ENCODE assay signal across 16 cellular contexts in genomic region chr11:38019072-38019775, GRCh38.
DNase-seq lines count a peak whose midpoint lies in the region; ATAC-seq and TF ChIP-seq lines count a peak whose summit lies in the region.
"Had no signal": no experiment of that assay in that cellular context is flagged by ENCODE, and none has a peak within 500 bp of the region (broad histone marks: within the 10 kb centered on the region; RNA-seq: fewer than 3 reads in every experiment).

No MANE protein-coding gene starts in this region.

- in situ Hi-C loops in brain microvascular endothelial cell (cut with HindIII; ENCODE audit: low pct_ligation_motif_present, low sequenced_read_pairs): no loop called here

- no peak for TF ChIP-seq POLR2A in GM18505 (IDR thresholded peaks at IDR 0.05; ENCODE audit: borderline replicate concordance, extremely low read depth, insufficient read depth, insufficient read length)

- no peaks in the 10 kb centered on the region for H3K4me1 ChIP-seq in left lung

- no peak overlapping the region for H3K27ac ChIP-seq in brain microvascular endothelial cell
- no peak overlapping the region for H3K27ac ChIP-seq in left lung
- H3K27ac ChIP-seq: thoracic aorta had no signal

- peak; percentile 79 for DNase-seq in H4 (ENCODE audit: low spot score)
- DNase-seq in NCI-H69 (lab: John Stamatoyannopoulos, UW): peak; percentile 5
- no peak for DNase-seq in brain microvascular endothelial cell
- DNase-seq in left lung: no peak
- no peak for DNase-seq in dedifferentiated amniotic fluid mesenchymal stem cell (ENCODE audit: extremely low spot score)
- DNase-seq: activated naive CD8-positive, alpha-beta T cell treated with anti-CD3 and anti-CD28 coated beads for 36 hours; CD4-positive, CD25-positive, alpha-beta regulatory T cell; glutamatergic neuron; KG1; NCI-H2081 treated with DMSO at 0.1 percent for 48 hours; occipital lobe had no signal

- peaks cover 0 to 22% of the 10 kb centered on the region in 2 donors for H3K9me3 ChIP-seq in left lung
- H3K9me3 ChIP-seq: thoracic aorta had no signal

- H3K4me3 ChIP-seq in brain microvascular endothelial cell (ENCODE audit: low read depth, low read length): no peak overlapping the region
- H3K4me3 ChIP-seq in left lung: no peak overlapping the region
- H3K4me3 ChIP-seq: thoracic aorta had no signal

- ATAC-seq in left lung (peak; percentile 17), HG03460 (IDR thresholded peaks at IDR 0.05; ENCODE audit: unreplicated experiment) (no peak), GM18505 (IDR thresholded peaks at IDR 0.05; ENCODE audit: unreplicated experiment) (no peak), HG02840 (IDR thresholded peaks at IDR 0.05; ENCODE audit: low FRiP score, unreplicated experiment) (no peak)
- ATAC-seq: Panc1 had no signal

- no peaks in the 10 kb centered on the region for H3K27me3 ChIP-seq in brain microvascular endothelial cell (replicated peaks)
- no peaks in the 10 kb centered on the region for H3K27me3 ChIP-seq in left lung

- no peaks in the 10 kb centered on the region for H3K36me3 ChIP-seq in brain microvascular endothelial cell (replicated peaks)
- no peaks in the 10 kb centered on the region for H3K36me3 ChIP-seq in left lung
- H3K36me3 ChIP-seq: thoracic aorta had no signal

- intact Hi-C loops in left lung (cut with DNase I): no loop called here

- TF ChIP-seq CTCF in brain microvascular endothelial cell (IDR thresholded peaks at IDR 0.05; ENCODE audit: low read depth, low read length, missing control alignments) (peak; percentile 27), left lung (IDR thresholded peaks at IDR 0.05) (no peak)

Comparison
In these comparisons a context has a peak if more than half of its experiments do, and no peak if none do; other contexts are left out.
1. DNase-seq: peak in H4 (single experiment) and NCI-H69 (single experiment); none in brain microvascular endothelial cell (single experiment), left lung (0 of 2) and dedifferentiated amniotic fluid mesenchymal stem cell (single experiment).